In genomic region chr2:98295275-98295674, GRCh38 we compare ENCODE assay signal across 1 cellular context.
TF ChIP-seq lines count a peak whose summit lies in the region.

No MANE protein-coding gene starts in this region.

TF ChIP-seq in HepG2, 621 proteins besides CTCF, POLR2A, EP300 and RAD21 (continued from another document and continues in another):
- TF ChIP-seq, protein P1, sequence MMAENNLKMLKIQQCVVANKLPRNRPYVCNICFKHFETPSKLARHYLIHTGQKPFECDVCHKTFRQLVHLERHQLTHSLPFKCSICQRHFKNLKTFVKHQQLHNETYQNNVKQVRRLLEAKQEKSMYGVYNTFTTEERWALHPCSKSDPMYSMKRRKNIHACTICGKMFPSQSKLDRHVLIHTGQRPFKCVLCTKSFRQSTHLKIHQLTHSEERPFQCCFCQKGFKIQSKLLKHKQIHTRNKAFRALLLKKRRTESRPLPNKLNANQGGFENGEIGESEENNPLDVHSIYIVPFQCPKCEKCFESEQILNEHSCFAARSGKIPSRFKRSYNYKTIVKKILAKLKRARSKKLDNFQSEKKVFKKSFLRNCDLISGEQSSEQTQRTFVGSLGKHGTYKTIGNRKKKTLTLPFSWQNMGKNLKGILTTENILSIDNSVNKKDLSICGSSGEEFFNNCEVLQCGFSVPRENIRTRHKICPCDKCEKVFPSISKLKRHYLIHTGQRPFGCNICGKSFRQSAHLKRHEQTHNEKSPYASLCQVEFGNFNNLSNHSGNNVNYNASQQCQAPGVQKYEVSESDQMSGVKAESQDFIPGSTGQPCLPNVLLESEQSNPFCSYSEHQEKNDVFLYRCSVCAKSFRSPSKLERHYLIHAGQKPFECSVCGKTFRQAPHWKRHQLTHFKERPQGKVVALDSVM (CRISPR knock-in tag; IDR thresholded peaks at IDR 0.05), result peak; percentile 64
- TF ChIP-seq, protein P2, sequence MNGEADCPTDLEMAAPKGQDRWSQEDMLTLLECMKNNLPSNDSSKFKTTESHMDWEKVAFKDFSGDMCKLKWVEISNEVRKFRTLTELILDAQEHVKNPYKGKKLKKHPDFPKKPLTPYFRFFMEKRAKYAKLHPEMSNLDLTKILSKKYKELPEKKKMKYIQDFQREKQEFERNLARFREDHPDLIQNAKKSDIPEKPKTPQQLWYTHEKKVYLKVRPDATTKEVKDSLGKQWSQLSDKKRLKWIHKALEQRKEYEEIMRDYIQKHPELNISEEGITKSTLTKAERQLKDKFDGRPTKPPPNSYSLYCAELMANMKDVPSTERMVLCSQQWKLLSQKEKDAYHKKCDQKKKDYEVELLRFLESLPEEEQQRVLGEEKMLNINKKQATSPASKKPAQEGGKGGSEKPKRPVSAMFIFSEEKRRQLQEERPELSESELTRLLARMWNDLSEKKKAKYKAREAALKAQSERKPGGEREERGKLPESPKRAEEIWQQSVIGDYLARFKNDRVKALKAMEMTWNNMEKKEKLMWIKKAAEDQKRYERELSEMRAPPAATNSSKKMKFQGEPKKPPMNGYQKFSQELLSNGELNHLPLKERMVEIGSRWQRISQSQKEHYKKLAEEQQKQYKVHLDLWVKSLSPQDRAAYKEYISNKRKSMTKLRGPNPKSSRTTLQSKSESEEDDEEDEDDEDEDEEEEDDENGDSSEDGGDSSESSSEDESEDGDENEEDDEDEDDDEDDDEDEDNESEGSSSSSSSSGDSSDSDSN (CRISPR knock-in tag; IDR thresholded peaks at IDR 0.05), result peak; percentile 71
- peak; percentile 52 for TF ChIP-seq CEBPG (CRISPR knock-in tag; IDR thresholded peaks at IDR 0.05)
- no peak for TF ChIP-seq ZNF563 (CRISPR knock-in tag; IDR thresholded peaks at IDR 0.05)
- peak; percentile 58; the same call in 1 of the 2 replicates for TF ChIP-seq FOSL2 (CRISPR knock-in tag; IDR thresholded peaks at IDR 0.05)
- 0 out of 2 replicates have a peak, but pooled peaks have one; percentile 46 for TF ChIP-seq FOXJ3 (CRISPR knock-in tag; IDR thresholded peaks at IDR 0.05; ENCODE audit: borderline replicate concordance)
- peak; percentile 46; the same call in 1 of the 2 replicates for TF ChIP-seq HDAC1 (CRISPR knock-in tag; IDR thresholded peaks at IDR 0.05)
- TF ChIP-seq MAZ (IDR thresholded peaks at IDR 0.05; ENCODE audit: borderline replicate concordance, low read depth, low read length), result no peak
- TF ChIP-seq MAZ (CRISPR knock-in tag; IDR thresholded peaks at IDR 0.05; ENCODE audit: low read depth), result 0 out of 2 replicates have a peak, but pooled peaks have one; percentile 24
- TF ChIP-seq CEBPB (IDR thresholded peaks at IDR 0.05; ENCODE audit: borderline replicate concordance, low read depth, low read length), result peak; percentile 72; the same call in 1 of the 2 replicates
- peak; percentile 79 for TF ChIP-seq PPARG (CRISPR knock-in tag; conservative IDR thresholded peaks at IDR 0.05)
- TF ChIP-seq MYC (CRISPR knock-in tag; IDR thresholded peaks at IDR 0.05; ENCODE audit: borderline replicate concordance), result 0 out of 2 replicates have a peak, but pooled peaks have one; percentile 14
- TF ChIP-seq GATAD2A (CRISPR knock-in tag; IDR thresholded peaks at IDR 0.05), result peak; percentile 62
- no peak for TF ChIP-seq FOXA1 (IDR thresholded peaks at IDR 0.05)
- TF ChIP-seq FOXA1 (CRISPR knock-in tag; IDR thresholded peaks at IDR 0.05), result peak; percentile 65
- peak; percentile 84 for TF ChIP-seq FOXA3 (CRISPR knock-in tag; IDR thresholded peaks at IDR 0.05)
- TF ChIP-seq ZNF33B (CRISPR knock-in tag; IDR thresholded peaks at IDR 0.05), result no peak
- TF ChIP-seq HOXA3 (CRISPR knock-in tag; IDR thresholded peaks at IDR 0.05), result peak; percentile 19; the same call in 1 of the 2 replicates
- TF ChIP-seq NAIF1 (CRISPR knock-in tag; IDR thresholded peaks at IDR 0.05; ENCODE audit: borderline replicate concordance), result no peak
- TF ChIP-seq NR2F2 (IDR thresholded peaks at IDR 0.05; ENCODE audit: borderline replicate concordance, low read depth), result peak; percentile 57
- no peak for TF ChIP-seq MED13 (CRISPR knock-in tag; IDR thresholded peaks at IDR 0.05)
- peak; percentile 60; the same call in 1 of the 2 replicates for TF ChIP-seq FOXP4 (CRISPR knock-in tag; IDR thresholded peaks at IDR 0.05)
- peak; percentile 36; the same call in 1 of the 2 replicates for TF ChIP-seq SALL1 (CRISPR knock-in tag; IDR thresholded peaks at IDR 0.05)
- peak; percentile 96 for TF ChIP-seq ZNF432 (CRISPR knock-in tag; IDR thresholded peaks at IDR 0.05; ENCODE audit: borderline replicate concordance)
- peak; percentile 50; the same call in 1 of the 2 replicates for TF ChIP-seq ZMYM4 (CRISPR knock-in tag; IDR thresholded peaks at IDR 0.05)
- TF ChIP-seq ZNF484 (CRISPR knock-in tag; IDR thresholded peaks at IDR 0.05; ENCODE audit: borderline replicate concordance, low read depth), result no peak
- no peak for TF ChIP-seq SMC3 (IDR thresholded peaks at IDR 0.05; ENCODE audit: low read length)
- no peak for TF ChIP-seq SRSF1 (optimal IDR thresholded peaks at IDR 0.05; ENCODE audit: low read depth, low read length)
- TF ChIP-seq ZNF687 (CRISPR knock-in tag; IDR thresholded peaks at IDR 0.05), result peak; percentile 47; the same call in 1 of the 2 replicates
- TF ChIP-seq, protein P3, sequence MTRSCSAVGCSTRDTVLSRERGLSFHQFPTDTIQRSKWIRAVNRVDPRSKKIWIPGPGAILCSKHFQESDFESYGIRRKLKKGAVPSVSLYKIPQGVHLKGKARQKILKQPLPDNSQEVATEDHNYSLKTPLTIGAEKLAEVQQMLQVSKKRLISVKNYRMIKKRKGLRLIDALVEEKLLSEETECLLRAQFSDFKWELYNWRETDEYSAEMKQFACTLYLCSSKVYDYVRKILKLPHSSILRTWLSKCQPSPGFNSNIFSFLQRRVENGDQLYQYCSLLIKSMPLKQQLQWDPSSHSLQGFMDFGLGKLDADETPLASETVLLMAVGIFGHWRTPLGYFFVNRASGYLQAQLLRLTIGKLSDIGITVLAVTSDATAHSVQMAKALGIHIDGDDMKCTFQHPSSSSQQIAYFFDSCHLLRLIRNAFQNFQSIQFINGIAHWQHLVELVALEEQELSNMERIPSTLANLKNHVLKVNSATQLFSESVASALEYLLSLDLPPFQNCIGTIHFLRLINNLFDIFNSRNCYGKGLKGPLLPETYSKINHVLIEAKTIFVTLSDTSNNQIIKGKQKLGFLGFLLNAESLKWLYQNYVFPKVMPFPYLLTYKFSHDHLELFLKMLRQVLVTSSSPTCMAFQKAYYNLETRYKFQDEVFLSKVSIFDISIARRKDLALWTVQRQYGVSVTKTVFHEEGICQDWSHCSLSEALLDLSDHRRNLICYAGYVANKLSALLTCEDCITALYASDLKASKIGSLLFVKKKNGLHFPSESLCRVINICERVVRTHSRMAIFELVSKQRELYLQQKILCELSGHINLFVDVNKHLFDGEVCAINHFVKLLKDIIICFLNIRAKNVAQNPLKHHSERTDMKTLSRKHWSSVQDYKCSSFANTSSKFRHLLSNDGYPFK (CRISPR knock-in tag; IDR thresholded peaks at IDR 0.05; ENCODE audit: borderline replicate concordance), result peak; percentile 20; the same call in 1 of the 2 replicates
- TF ChIP-seq KLF16 (CRISPR knock-in tag; IDR thresholded peaks at IDR 0.05), result no peak
- TF ChIP-seq, protein P4, sequence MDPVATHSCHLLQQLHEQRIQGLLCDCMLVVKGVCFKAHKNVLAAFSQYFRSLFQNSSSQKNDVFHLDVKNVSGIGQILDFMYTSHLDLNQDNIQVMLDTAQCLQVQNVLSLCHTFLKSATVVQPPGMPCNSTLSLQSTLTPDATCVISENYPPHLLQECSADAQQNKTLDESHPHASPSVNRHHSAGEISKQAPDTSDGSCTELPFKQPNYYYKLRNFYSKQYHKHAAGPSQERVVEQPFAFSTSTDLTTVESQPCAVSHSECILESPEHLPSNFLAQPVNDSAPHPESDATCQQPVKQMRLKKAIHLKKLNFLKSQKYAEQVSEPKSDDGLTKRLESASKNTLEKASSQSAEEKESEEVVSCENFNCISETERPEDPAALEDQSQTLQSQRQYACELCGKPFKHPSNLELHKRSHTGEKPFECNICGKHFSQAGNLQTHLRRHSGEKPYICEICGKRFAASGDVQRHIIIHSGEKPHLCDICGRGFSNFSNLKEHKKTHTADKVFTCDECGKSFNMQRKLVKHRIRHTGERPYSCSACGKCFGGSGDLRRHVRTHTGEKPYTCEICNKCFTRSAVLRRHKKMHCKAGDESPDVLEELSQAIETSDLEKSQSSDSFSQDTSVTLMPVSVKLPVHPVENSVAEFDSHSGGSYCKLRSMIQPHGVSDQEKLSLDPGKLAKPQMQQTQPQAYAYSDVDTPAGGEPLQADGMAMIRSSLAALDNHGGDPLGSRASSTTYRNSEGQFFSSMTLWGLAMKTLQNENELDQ (CRISPR knock-in tag; IDR thresholded peaks at IDR 0.05; ENCODE audit: borderline replicate concordance), result no peak
- TF ChIP-seq FOXP1 (IDR thresholded peaks at IDR 0.05), result no peak
- TF ChIP-seq FOXP1 (CRISPR knock-in tag; IDR thresholded peaks at IDR 0.05), result peak; percentile 40; the same call in 1 of the 2 replicates
- TF ChIP-seq HNF1A (IDR thresholded peaks at IDR 0.05; ENCODE audit: low read depth), result no peak
- TF ChIP-seq HNF1A (CRISPR knock-in tag; IDR thresholded peaks at IDR 0.05; ENCODE audit: borderline replicate concordance), result no peak
- no peak for TF ChIP-seq SOX6 (IDR thresholded peaks at IDR 0.05)
- peak; percentile 52; the same call in 1 of the 2 replicates for TF ChIP-seq SOX6 (CRISPR knock-in tag; IDR thresholded peaks at IDR 0.05)
- peak; percentile 53 for TF ChIP-seq ZFY (CRISPR knock-in tag; IDR thresholded peaks at IDR 0.05)
- peak; percentile 24; the same call in 1 of the 2 replicates for TF ChIP-seq ZNF263 (CRISPR knock-in tag; IDR thresholded peaks at IDR 0.05)
